Comparison of ENCODE assay signal across 1 cellular context in genomic region chr1:245797592-245798366, GRCh38.
TF ChIP-seq lines count a peak whose summit lies in the region.

No MANE protein-coding gene starts in this region.

TF ChIP-seq in K562, 482 proteins besides CTCF, POLR2A, EP300 and RAD21 (continued from another document):
- TF ChIP-seq ATF2 (CRISPR knock-in tag; IDR thresholded peaks at IDR 0.05): no peak
- TF ChIP-seq KLF6 (CRISPR knock-in tag; IDR thresholded peaks at IDR 0.05; ENCODE audit: borderline replicate concordance): no peak
- peak; percentile 87 for TF ChIP-seq NR2C1 (IDR thresholded peaks at IDR 0.05)
- peak; percentile 71 for TF ChIP-seq NR2C1 (tag; IDR thresholded peaks at IDR 0.05)
- TF ChIP-seq MXI1 (IDR thresholded peaks at IDR 0.05; ENCODE audit: low read depth, low read length): no peak
- TF ChIP-seq, protein P1, sequence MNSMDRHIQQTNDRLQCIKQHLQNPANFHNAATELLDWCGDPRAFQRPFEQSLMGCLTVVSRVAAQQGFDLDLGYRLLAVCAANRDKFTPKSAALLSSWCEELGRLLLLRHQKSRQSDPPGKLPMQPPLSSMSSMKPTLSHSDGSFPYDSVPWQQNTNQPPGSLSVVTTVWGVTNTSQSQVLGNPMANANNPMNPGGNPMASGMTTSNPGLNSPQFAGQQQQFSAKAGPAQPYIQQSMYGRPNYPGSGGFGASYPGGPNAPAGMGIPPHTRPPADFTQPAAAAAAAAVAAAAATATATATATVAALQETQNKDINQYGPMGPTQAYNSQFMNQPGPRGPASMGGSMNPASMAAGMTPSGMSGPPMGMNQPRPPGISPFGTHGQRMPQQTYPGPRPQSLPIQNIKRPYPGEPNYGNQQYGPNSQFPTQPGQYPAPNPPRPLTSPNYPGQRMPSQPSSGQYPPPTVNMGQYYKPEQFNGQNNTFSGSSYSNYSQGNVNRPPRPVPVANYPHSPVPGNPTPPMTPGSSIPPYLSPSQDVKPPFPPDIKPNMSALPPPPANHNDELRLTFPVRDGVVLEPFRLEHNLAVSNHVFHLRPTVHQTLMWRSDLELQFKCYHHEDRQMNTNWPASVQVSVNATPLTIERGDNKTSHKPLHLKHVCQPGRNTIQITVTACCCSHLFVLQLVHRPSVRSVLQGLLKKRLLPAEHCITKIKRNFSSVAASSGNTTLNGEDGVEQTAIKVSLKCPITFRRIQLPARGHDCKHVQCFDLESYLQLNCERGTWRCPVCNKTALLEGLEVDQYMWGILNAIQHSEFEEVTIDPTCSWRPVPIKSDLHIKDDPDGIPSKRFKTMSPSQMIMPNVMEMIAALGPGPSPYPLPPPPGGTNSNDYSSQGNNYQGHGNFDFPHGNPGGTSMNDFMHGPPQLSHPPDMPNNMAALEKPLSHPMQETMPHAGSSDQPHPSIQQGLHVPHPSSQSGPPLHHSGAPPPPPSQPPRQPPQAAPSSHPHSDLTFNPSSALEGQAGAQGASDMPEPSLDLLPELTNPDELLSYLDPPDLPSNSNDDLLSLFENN (IDR thresholded peaks at IDR 0.05; ENCODE audit: low read depth in 2 of 2, low read length in 2 of 2): no peak
- no peak for TF ChIP-seq ZNF561 (CRISPR knock-in tag; conservative IDR thresholded peaks at IDR 0.05)
- TF ChIP-seq, protein P2, sequence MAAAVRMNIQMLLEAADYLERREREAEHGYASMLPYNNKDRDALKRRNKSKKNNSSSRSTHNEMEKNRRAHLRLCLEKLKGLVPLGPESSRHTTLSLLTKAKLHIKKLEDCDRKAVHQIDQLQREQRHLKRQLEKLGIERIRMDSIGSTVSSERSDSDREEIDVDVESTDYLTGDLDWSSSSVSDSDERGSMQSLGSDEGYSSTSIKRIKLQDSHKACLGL (CRISPR knock-in tag; IDR thresholded peaks at IDR 0.05; ENCODE audit: borderline replicate concordance, poor library complexity, severe bottlenecking): no peak
- TF ChIP-seq, protein P3, sequence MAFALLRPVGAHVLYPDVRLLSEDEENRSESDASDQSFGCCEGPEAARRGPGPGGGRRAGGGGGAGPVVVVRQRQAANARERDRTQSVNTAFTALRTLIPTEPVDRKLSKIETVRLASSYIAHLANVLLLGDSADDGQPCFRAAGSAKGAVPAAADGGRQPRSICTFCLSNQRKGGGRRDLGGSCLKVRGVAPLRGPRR (CRISPR knock-in tag; IDR thresholded peaks at IDR 0.05): no peak
- TF ChIP-seq SRSF3 (IDR thresholded peaks at IDR 0.05; ENCODE audit: insufficient read depth, low read length): no peak
- no peak for TF ChIP-seq ZNF707 (CRISPR knock-in tag; conservative IDR thresholded peaks at IDR 0.05)
- no peak for TF ChIP-seq NR2C2 (CRISPR knock-in tag; IDR thresholded peaks at IDR 0.05)
- peak; percentile 80 for TF ChIP-seq NR2C2 (tag; IDR thresholded peaks at IDR 0.05)
- peak; percentile 28; the same call in 1 of the 2 replicates for TF ChIP-seq GABPA (tag; conservative IDR thresholded peaks at IDR 0.05; ENCODE audit: low read depth)
